Comparison of ENCODE assay signal across 28 cellular contexts in the genomic region with DNA sequence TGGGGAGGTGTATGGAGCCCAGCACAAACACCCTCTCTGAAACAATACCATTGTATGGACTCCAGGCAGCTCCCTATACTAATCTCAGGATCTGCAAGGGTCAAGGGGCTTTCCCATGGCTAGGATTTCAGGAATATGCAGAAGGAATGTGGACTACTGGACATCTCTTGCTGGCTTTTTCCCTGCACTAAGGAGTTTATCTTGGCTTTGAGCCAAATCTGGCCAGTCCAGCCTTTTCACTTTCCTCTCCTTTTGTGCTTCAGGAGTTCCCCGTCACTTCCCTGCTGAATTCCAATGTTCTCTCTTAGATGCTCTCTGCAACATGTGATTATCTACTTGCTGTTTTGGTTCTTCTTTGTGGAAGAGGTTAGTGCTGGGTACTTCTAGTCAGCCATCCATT.
A peak's percentile ranks its signal among the peaks of the same experiment; 100 is the strongest.
DNase-seq lines count a peak whose midpoint lies in the region; ATAC-seq and TF ChIP-seq lines count a peak whose summit lies in the region.
"Had no signal": no experiment of that assay in that cellular context is flagged by ENCODE, and none has a peak within 500 bp of the region (broad histone marks: within the 10 kb centered on the region; RNA-seq: fewer than 3 reads in every experiment).

No MANE protein-coding gene starts in this region.

- no peak for TF ChIP-seq CTCF in choroid plexus epithelial cell (conservative IDR thresholded peaks at IDR 0.05; ENCODE audit: low read depth, low read length)
- TF ChIP-seq CTCF in kidney epithelial cell (IDR thresholded peaks at IDR 0.05; ENCODE audit: insufficient read depth, low read length, poor library complexity, severe bottlenecking) = no peak
- TF ChIP-seq CTCF in WERI-Rb-1 (IDR thresholded peaks at IDR 0.05; ENCODE audit: low read depth, low read length) = no peak

- H3K27me3 ChIP-seq in kidney epithelial cell (ENCODE audit: control insufficient read depth, insufficient read depth, low read length) = no peaks in the 10 kb centered on the region
- no peaks in the 10 kb centered on the region for H3K27me3 ChIP-seq in WERI-Rb-1 (ENCODE audit: insufficient read depth, low read depth, severe bottlenecking)
- H3K27me3 ChIP-seq: ascending aorta, foreskin keratinocyte, transverse colon had no signal

- no peak overlapping the region for H3K27ac ChIP-seq in WERI-Rb-1
- H3K27ac ChIP-seq: ascending aorta, coronary artery, foreskin keratinocyte, transverse colon had no signal

- no peak for ATAC-seq in GM18907 (IDR thresholded peaks at IDR 0.05; ENCODE audit: unreplicated experiment)
- ATAC-seq in HG03439 (IDR thresholded peaks at IDR 0.05; ENCODE audit: unreplicated experiment) = no peak
- ATAC-seq: foreskin keratinocyte; GM12878; GM23338; naive thymus-derived CD8-positive, alpha-beta T cell; stimulated activated naive CD8-positive, alpha-beta T cell treated with anti-CD3 and anti-CD28 coated beads, Interleukin-15, amount 100 ng/mL, for 72 hours had no signal

- DNase-seq in EH (ENCODE audit: low read depth) (peak; percentile 71), NCI-H2227 (lab: John Stamatoyannopoulos, UW; ENCODE audit: unreplicated experiment) (peak; percentile 15), choroid plexus epithelial cell (ENCODE audit: low read depth) (peak; percentile 68), kidney epithelial cell (ENCODE audit: low read depth) (peak; percentile 1), NCI-H510A (lab: John Stamatoyannopoulos, UW) (no peak), WERI-Rb-1 (no peak)
- DNase-seq: activated CD8-positive, alpha-beta memory T cell treated with anti-CD3 and anti-CD28 coated beads for 24 hours; activated naive CD4-positive, alpha-beta T cell treated with anti-CD3 and anti-CD28 coated beads, Interleukin-2, amount 10 ng/mL, durations not matched to agents 7 days and 5 days; activated T-cell treated with anti-CD3 and anti-CD28 coated beads, Interleukin-2, amount 50 U/mL, for 48 hours; DMS153; foreskin keratinocyte; KBM-7; mesendoderm; naive thymus-derived CD8-positive, alpha-beta T cell; NCI-H1048; NCI-H1930; NCI-H446; Right ventricle myocardium superior; stimulated activated CD4-positive, alpha-beta T cell treated with anti-CD3 and anti-CD28 coated beads, Interleukin-4, amount 100 ng/mL, for 24 hours; stimulated activated naive CD8-positive, alpha-beta T cell treated with anti-CD3 and anti-CD28 coated beads, Interleukin-15, amount 100 ng/mL, for 72 hours; transverse colon had no signal

- peaks cover 6% of the 10 kb centered on the region for H3K9me3 ChIP-seq in WERI-Rb-1 (ENCODE audit: severe bottlenecking)

- no peak overlapping the region for H3K4me3 ChIP-seq in choroid plexus epithelial cell (ENCODE audit: low read depth, low read length)
- no peak overlapping the region for H3K4me3 ChIP-seq in kidney epithelial cell (ENCODE audit: low read depth, low read length)
- no peak overlapping the region for H3K4me3 ChIP-seq in WERI-Rb-1 (ENCODE audit: low read depth, low read length)
- H3K4me3 ChIP-seq: ascending aorta, coronary artery, GM12878, GM23338, smooth muscle cell, transverse colon had no signal

- H3K36me3 ChIP-seq in kidney epithelial cell (ENCODE audit: control insufficient read depth, insufficient read depth, low read length) (no peaks in the 10 kb centered on the region), WERI-Rb-1 (no peaks in the 10 kb centered on the region)
- H3K36me3 ChIP-seq: ascending aorta, transverse colon had no signal

Comparison
In these comparisons a context has a peak if more than half of its experiments do, and no peak if none do; other contexts are left out.
1. DNase-seq: peak in EH (single experiment), NCI-H2227 (single experiment), choroid plexus epithelial cell (single experiment) and kidney epithelial cell (single experiment); none in NCI-H510A (single experiment) and WERI-Rb-1 (single experiment).